18 cellular contexts compared by ENCODE assay signal in genomic region chr16:35636831-35637230, GRCh38.
"Had no signal": no experiment of that assay in that cellular context is flagged by ENCODE, and none has a peak within 500 bp of the region (broad histone marks: within the 10 kb centered on the region; RNA-seq: fewer than 3 reads in every experiment).

No MANE protein-coding gene starts in this region.

- H3K27ac Mint-ChIP-seq: naive thymus-derived CD4-positive, alpha-beta T cell; stimulated activated naive B cell treated with anti-CD40 and anti-IgM and Interleukin-4, amounts not matched to agents 10 μg/mL and 1 μg/mL and 100 μg/mL, for 72 hours; stimulated activated naive CD8-positive, alpha-beta T cell treated with anti-CD3 and anti-CD28 coated beads, Interleukin-15, amount 100 ng/mL, for 72 hours had no signal

- H3K27me3 ChIP-seq: heart left ventricle, neutrophil, right atrium auricular region, sigmoid colon, testis, transverse colon had no signal

- ATAC-seq: esophagus mucosa; heart left ventricle; naive thymus-derived CD4-positive, alpha-beta T cell; stimulated activated naive B cell treated with anti-CD40 and anti-IgM and Interleukin-4, amounts not matched to agents 10 μg/mL and 1 μg/mL and 100 μg/mL, for 72 hours; stimulated activated naive CD8-positive, alpha-beta T cell treated with anti-CD3 and anti-CD28 coated beads, Interleukin-15, amount 100 ng/mL, for 72 hours had no signal

- DNase-seq: effector memory CD4-positive, alpha-beta T cell; heart left ventricle; hippocampal formation; kidney glomerular epithelial cell; mesendoderm; naive thymus-derived CD4-positive, alpha-beta T cell; posterior cingulate gyrus; sigmoid colon; stimulated activated CD4-positive, alpha-beta T cell treated with anti-CD3 and anti-CD28 coated beads, Interleukin-2, amount 100 ng/mL, for 24 hours; stimulated activated CD4-positive, alpha-beta T cell treated with anti-CD3 and anti-CD28 coated beads, Interleukin-4, amount 100 ng/mL, for 4 hours; stimulated activated naive B cell treated with anti-CD40 and anti-IgM and Interleukin-4, amounts not matched to agents 10 μg/mL and 1 μg/mL and 100 μg/mL, for 72 hours; stimulated activated naive CD8-positive, alpha-beta T cell treated with anti-CD3 and anti-CD28 coated beads, Interleukin-15, amount 100 ng/mL, for 72 hours; testis; transverse colon had no signal

- H3K4me3 ChIP-seq: heart left ventricle, right atrium auricular region, sigmoid colon, skin epidermis, testis, transverse colon had no signal

- H3K4me1 ChIP-seq: heart left ventricle, right atrium auricular region, sigmoid colon, transverse colon had no signal

- H3K36me3 ChIP-seq: heart left ventricle, neutrophil, right atrium auricular region, sigmoid colon, transverse colon had no signal

- H3K27ac ChIP-seq: heart left ventricle, neutrophil, right atrium auricular region, sigmoid colon, skin epidermis, testis, transverse colon had no signal

- H3K9me3 ChIP-seq: neutrophil, right atrium auricular region, testis, transverse colon had no signal

- H3K4me3 Mint-ChIP-seq: naive thymus-derived CD4-positive, alpha-beta T cell; stimulated activated naive B cell treated with anti-CD40 and anti-IgM and Interleukin-4, amounts not matched to agents 10 μg/mL and 1 μg/mL and 100 μg/mL, for 72 hours; stimulated activated naive CD8-positive, alpha-beta T cell treated with anti-CD3 and anti-CD28 coated beads, Interleukin-15, amount 100 ng/mL, for 72 hours had no signal

- H3K27me3 Mint-ChIP-seq: naive thymus-derived CD4-positive, alpha-beta T cell; stimulated activated naive B cell treated with anti-CD40 and anti-IgM and Interleukin-4, amounts not matched to agents 10 μg/mL and 1 μg/mL and 100 μg/mL, for 72 hours; stimulated activated naive CD8-positive, alpha-beta T cell treated with anti-CD3 and anti-CD28 coated beads, Interleukin-15, amount 100 ng/mL, for 72 hours had no signal

- H3K4me1 Mint-ChIP-seq: stimulated activated naive B cell treated with anti-CD40 and anti-IgM and Interleukin-4, amounts not matched to agents 10 μg/mL and 1 μg/mL and 100 μg/mL, for 72 hours; stimulated activated naive CD8-positive, alpha-beta T cell treated with anti-CD3 and anti-CD28 coated beads, Interleukin-15, amount 100 ng/mL, for 72 hours had no signal
